1 cellular context compared by ENCODE assay signal in genomic region chr22:17084554-17085276, GRCh38.
TF ChIP-seq lines count a peak whose summit lies in the region.

Gene IL17RA, plus strand, starts transcription at chr22:17085000. Its CDS starts 92 bp downstream, at chr22:17085092.

TF ChIP-seq in K562, 482 proteins besides CTCF, POLR2A, EP300 and RAD21 (continued from another document and continues in another):
- TF ChIP-seq KLF1 (tag; IDR thresholded peaks at IDR 0.05): no peak
- no peak for TF ChIP-seq ELK1 (CRISPR knock-in tag; IDR thresholded peaks at IDR 0.05)
- no peak for TF ChIP-seq ZNF76 (CRISPR knock-in tag; IDR thresholded peaks at IDR 0.05; ENCODE audit: borderline replicate concordance)
- no peak for TF ChIP-seq TEAD2 (tag; IDR thresholded peaks at IDR 0.05)
- no peak for TF ChIP-seq NR2F6 (CRISPR knock-in tag; IDR thresholded peaks at IDR 0.05)
- no peak for TF ChIP-seq IRF1 (CRISPR knock-in tag; IDR thresholded peaks at IDR 0.05; ENCODE audit: borderline replicate concordance)
- TF ChIP-seq DACH1 (IDR thresholded peaks at IDR 0.05; ENCODE audit: partially characterized antibody): peak; percentile 70
- TF ChIP-seq YBX1 (IDR thresholded peaks at IDR 0.05): no peak
- no peak; the same call in none of the 2 replicates for TF ChIP-seq GABPB1 (CRISPR knock-in tag; IDR thresholded peaks at IDR 0.05)
- TF ChIP-seq RFX1 (IDR thresholded peaks at IDR 0.05): no peak
- TF ChIP-seq MAFK (IDR thresholded peaks at IDR 0.05; ENCODE audit: low read length): no peak
- TF ChIP-seq ID3 (CRISPR knock-in tag; IDR thresholded peaks at IDR 0.05): no peak
- TF ChIP-seq ID3 (tag; IDR thresholded peaks at IDR 0.05): no peak
- TF ChIP-seq ETS1 (conservative IDR thresholded peaks at IDR 0.05; ENCODE audit: control insufficient read depth, low read depth, low read length): no peak
- TF ChIP-seq SMAD2 (IDR thresholded peaks at IDR 0.05; ENCODE audit: low read depth, low read length): no peak
- no peak for TF ChIP-seq SRSF7 (optimal IDR thresholded peaks at IDR 0.05; ENCODE audit: low read depth, low read length)
- no peak for TF ChIP-seq SOX6 (IDR thresholded peaks at IDR 0.05)
- TF ChIP-seq CBX8 (IDR thresholded peaks at IDR 0.05; ENCODE audit: borderline replicate concordance, extremely low read depth, low read depth, low read length, poor library complexity, severe bottlenecking): no peak
- TF ChIP-seq SUPT5H (IDR thresholded peaks at IDR 0.05): peak; percentile 74
- peak; percentile 61 for TF ChIP-seq CCNT2 (IDR thresholded peaks at IDR 0.05; ENCODE audit: borderline replicate concordance, extremely low read depth, insufficient read length, low read depth, low read length)
- TF ChIP-seq ETS2 (tag; IDR thresholded peaks at IDR 0.05; ENCODE audit: borderline replicate concordance, poor library complexity, severe bottlenecking): no peak
- no peak for TF ChIP-seq THRB (CRISPR knock-in tag; conservative IDR thresholded peaks at IDR 0.05)
- no peak for TF ChIP-seq ZNF133 (CRISPR knock-in tag; IDR thresholded peaks at IDR 0.05)
- TF ChIP-seq FOS (IDR thresholded peaks at IDR 0.05; ENCODE audit: extremely low read depth, insufficient read length): no peak
- no peak for TF ChIP-seq ZNF165 (CRISPR knock-in tag; IDR thresholded peaks at IDR 0.05; ENCODE audit: borderline replicate concordance)
- peak; percentile 76 for TF ChIP-seq ZBTB40 (IDR thresholded peaks at IDR 0.05)
- no peak for TF ChIP-seq ZBTB40 (CRISPR knock-in tag; IDR thresholded peaks at IDR 0.05)
- TF ChIP-seq JUND (IDR thresholded peaks at IDR 0.05; ENCODE audit: borderline replicate concordance, low read depth, low read length): peak; percentile 31; the same call in 1 of the 2 replicates
- no peak for TF ChIP-seq JUND (tag; IDR thresholded peaks at IDR 0.05; ENCODE audit: borderline replicate concordance, low read depth, low read length)
- TF ChIP-seq ARID2 (IDR thresholded peaks at IDR 0.05): no peak
- TF ChIP-seq TFAM (CRISPR knock-in tag; conservative IDR thresholded peaks at IDR 0.05): no peak
- no peak for TF ChIP-seq ZNF280A (IDR thresholded peaks at IDR 0.05; ENCODE audit: low read depth, partially characterized antibody)
- TF ChIP-seq ASH1L (IDR thresholded peaks at IDR 0.05; ENCODE audit: borderline replicate concordance, low read depth, partially characterized antibody): no peak
- TF ChIP-seq KAT2B (IDR thresholded peaks at IDR 0.05; ENCODE audit: low read depth, low read length): no peak
- TF ChIP-seq U2AF2 (optimal IDR thresholded peaks at IDR 0.05; ENCODE audit: low read depth, low read length): no peak
- no peak for TF ChIP-seq ZBTB26 (CRISPR knock-in tag; IDR thresholded peaks at IDR 0.05)
- TF ChIP-seq AFF1 (IDR thresholded peaks at IDR 0.05; ENCODE audit: low read depth in 1 of 2, partially characterized antibody in 2 of 2): no peak
- no peak for TF ChIP-seq BDP1 (IDR thresholded peaks at IDR 0.05; ENCODE audit: insufficient read depth, insufficient read length)
- TF ChIP-seq NCOA4 (IDR thresholded peaks at IDR 0.05; ENCODE audit: partially characterized antibody): no peak
- no peak for TF ChIP-seq TAF7 (tag; IDR thresholded peaks at IDR 0.05)
- TF ChIP-seq FOXK1 (CRISPR knock-in tag; IDR thresholded peaks at IDR 0.05; ENCODE audit: borderline replicate concordance): no peak
- TF ChIP-seq BCL6 (CRISPR knock-in tag; IDR thresholded peaks at IDR 0.05): no peak
- no peak for TF ChIP-seq CHD1 (IDR thresholded peaks at IDR 0.05; ENCODE audit: low read length)
- TF ChIP-seq ETV1 (tag; conservative IDR thresholded peaks at IDR 0.05; ENCODE audit: low read depth): peak; percentile 79
- no peak for TF ChIP-seq STAT5B (CRISPR knock-in tag; IDR thresholded peaks at IDR 0.05)
- TF ChIP-seq TAF1 (IDR thresholded peaks at IDR 0.05; ENCODE audit: control insufficient read depth, extremely low read depth, insufficient read depth, low read length, severe bottlenecking): no peak
